ENCODE assay signal across 33 cellular contexts in genomic region chr2:161631855-161632391, GRCh38. TPM values are rescaled to one million over a fixed set of nuclear protein-coding genes. Genes with fewer than 3 reads are reported as not detected.
"Had no signal": no experiment of that assay in that cellular context is flagged by ENCODE, and none has a peak within 500 bp of the region (broad histone marks: within the 10 kb centered on the region; RNA-seq: fewer than 3 reads in every experiment).

No MANE protein-coding gene starts in this region.

- H3K4me1 ChIP-seq: ascending aorta, breast epithelium, colonic mucosa, esophagus squamous epithelium, gastroesophageal sphincter had no signal

- ATAC-seq: activated CD4-positive, CD25-positive, alpha-beta regulatory T cell treated with anti-CD3 and anti-CD28 coated beads, Interleukin-2, amount 50 U/mL, for 24 hours; activated CD8-positive, alpha-beta T cell treated with anti-CD3 and anti-CD28 coated beads for 36 hours; activated naive CD8-positive, alpha-beta T cell treated with anti-CD3 and anti-CD28 coated beads, Interleukin-2, amount 50 U/mL, for 24 hours; activated T-cell treated with anti-CD3 and anti-CD28 coated beads, Interleukin-2, amount 50 U/mL, for 4 hours; activated T-helper 17 cell treated with anti-CD3 and anti-CD28 coated beads, Interleukin-2, amount 50 U/mL, for 72 hours; gastroesophageal sphincter; T-helper 17 cell had no signal

- H3K27ac ChIP-seq: ascending aorta, breast epithelium, cardiac muscle cell, colonic mucosa, epithelial cell of prostate, esophagus squamous epithelium, gastroesophageal sphincter, WERI-Rb-1 had no signal

- DNase-seq: activated B cell treated with CpG ODN at 0.5 μM for 24 hours; activated CD4-positive, alpha-beta T cell treated with anti-CD3 and anti-CD28 coated beads for 48 hours; activated CD4-positive, alpha-beta T cell treated with anti-CD3 and anti-CD28 coated beads, Interleukin-2, amount 50 U/mL, for 1 hour; activated CD4-positive, alpha-beta T cell treated with anti-CD3 and anti-CD28 coated beads, Interleukin-2, amount 50 U/mL, for 48 hours; activated CD8-positive, alpha-beta memory T cell treated with anti-CD3 and anti-CD28 coated beads for 24 hours; activated CD8-positive, alpha-beta T cell treated with anti-CD3 and anti-CD28 coated beads for 36 hours; activated effector memory CD4-positive, alpha-beta T cell treated with Interleukin-2 at 50 U/mL for 16 hours; activated naive CD4-positive, alpha-beta T cell treated with anti-CD3 and anti-CD28 coated beads for 36 hours; activated naive CD8-positive, alpha-beta T cell treated with anti-CD3 and anti-CD28 coated beads for 36 hours; activated naive CD8-positive, alpha-beta T cell treated with anti-CD3 and anti-CD28 coated beads, Interleukin-2, amount 50 U/mL, for 24 hours; activated T-cell treated with anti-CD3 and anti-CD28 coated beads, Interleukin-2, amount 50 U/mL, for 4 hours; central memory CD4-positive, alpha-beta T cell; cerebellar nuclear complex; colonic mucosa; effector CD8-positive, alpha-beta T cell; esophagus squamous epithelium; foreskin melanocyte; T-helper 1 cell; T-helper 17 cell; T1000; WERI-Rb-1 had no signal

- H3K27me3 ChIP-seq: ascending aorta, breast epithelium, cardiac muscle cell, colonic mucosa, esophagus squamous epithelium, gastroesophageal sphincter had no signal

- H3K9me3 ChIP-seq: ascending aorta, breast epithelium, colonic mucosa, esophagus squamous epithelium, gastroesophageal sphincter had no signal

- FAIRE-seq: endometrium, endothelial cell of umbilical vein had no signal

- H3K36me3 ChIP-seq: ascending aorta, breast epithelium, cardiac muscle cell, colonic mucosa, esophagus squamous epithelium, gastroesophageal sphincter, WERI-Rb-1 had no signal

- H3K4me3 ChIP-seq: ascending aorta, breast epithelium, cardiac muscle cell, colonic mucosa, esophagus squamous epithelium, gastroesophageal sphincter had no signal

RNA-seq across cellular contexts. Expression of gene SLC4A10, which starts 7.7 kb away (rescaled TPM):
- total RNA-seq: activated B cell treated with CpG ODN at 0.5 μM for 24 hours, ascending aorta, cardiac muscle cell, dermis microvascular lymphatic vessel endothelial cell, endothelial cell of umbilical vein, fibroblast of lung, fibroblast of villous mesenchyme had no signal
- polyA plus RNA-seq: cardiac muscle cell, fibroblast of lung had no signal
